In genomic region chr6:103879800-103880199, GRCh38 we compare ENCODE assay signal across 40 cellular contexts.
"Had no signal": no experiment of that assay in that cellular context is flagged by ENCODE, and none has a peak within 500 bp of the region (broad histone marks: within the 10 kb centered on the region; RNA-seq: fewer than 3 reads in every experiment).

No MANE protein-coding gene starts in this region.

- H3K27ac ChIP-seq: adrenal gland, ascending aorta, body of pancreas, brain microvascular endothelial cell, breast epithelium, cardiac muscle cell had no signal

- H3K4me1 ChIP-seq: adrenal gland, ascending aorta, body of pancreas, breast epithelium had no signal

- H3K27me3 ChIP-seq: adrenal gland, ascending aorta, body of pancreas, brain microvascular endothelial cell, breast epithelium, cardiac muscle cell had no signal

- H3K27ac Mint-ChIP-seq: activated naive CD4-positive, alpha-beta T cell treated with anti-CD3 and anti-CD28 coated beads for 36 hours; activated naive CD4-positive, alpha-beta T cell treated with anti-CD3 and anti-CD28 coated beads, Interleukin-2, amount 10 ng/mL, durations not matched to agents 7 days and 5 days; activated naive CD4-positive, alpha-beta T cell treated with anti-CD3 and anti-CD28 coated beads, Interleukin-2, amount 50 U/mL, for 24 hours; activated naive CD4-positive, alpha-beta T cell treated with anti-CD3 and anti-CD28 coated beads, Interleukin-2, amount 50 U/mL, for 72 hours; activated naive CD8-positive, alpha-beta T cell; activated naive CD8-positive, alpha-beta T cell treated with anti-CD3 and anti-CD28 coated beads for 36 hours; activated naive CD8-positive, alpha-beta T cell treated with anti-CD3 and anti-CD28 coated beads, Interleukin-2, amount 10 ng/mL, durations not matched to agents 7 days and 5 days; activated naive CD8-positive, alpha-beta T cell treated with anti-CD3 and anti-CD28 coated beads, Interleukin-2, amount 50 U/mL, for 24 hours; activated T-cell treated with anti-CD3 and anti-CD28 coated beads, Interleukin-2, amount 50 U/mL, for 24 hours; activated T-cell treated with anti-CD3 and anti-CD28 coated beads, Interleukin-2, amount 50 U/mL, for 72 hours; activated T-helper 1 cell treated with anti-CD3 and anti-CD28 coated beads, Interleukin-12 subunit alpha, Interleukin-12 subunit beta, Interleukin-2, Interleukin-4 antibody, amounts not matched to agents 30 ng/mL and 10 ng/mL and 1 ng/mL, durations not matched to agents 14 hours and 24 hours and 36 hours; activated T-helper 17 cell treated with anti-CD3 and anti-CD28 coated beads, Interleukin-2, amount 50 U/mL, for 72 hours; activated T-helper 2 cell treated with anti-CD3 and anti-CD28 coated beads, Interferon-gamma antibody, Interleukin-2, Interleukin-4, amounts not matched to agents 10 μg/mL and 5 μg/mL and 100 μg/mL, durations not matched to agents 14 hours and 24 hours and 36 hours; brain had no signal

- ATAC-seq: activated naive CD4-positive, alpha-beta T cell treated with anti-CD3 and anti-CD28 coated beads, Interleukin-2, amount 50 U/mL, for 72 hours; activated naive CD8-positive, alpha-beta T cell treated with anti-CD3 and anti-CD28 coated beads, Interleukin-2, amount 50 U/mL, for 24 hours; activated T-cell treated with anti-CD3 and anti-CD28 coated beads, Interleukin-2, amount 50 U/mL, for 4 hours; activated T-cell treated with anti-CD3 and anti-CD28 coated beads, Interleukin-2, amount 50 U/mL, for 72 hours; activated T-helper 17 cell treated with anti-CD3 and anti-CD28 coated beads, Interleukin-2, amount 50 U/mL, for 72 hours; body of pancreas had no signal

- H3K4me1 Mint-ChIP-seq: activated naive CD4-positive, alpha-beta T cell treated with anti-CD3 and anti-CD28 coated beads, Interleukin-2, amount 10 ng/mL, durations not matched to agents 7 days and 5 days; activated naive CD4-positive, alpha-beta T cell treated with anti-CD3 and anti-CD28 coated beads, Interleukin-2, amount 50 U/mL, for 24 hours; activated naive CD8-positive, alpha-beta T cell treated with anti-CD3 and anti-CD28 coated beads for 36 hours; activated naive CD8-positive, alpha-beta T cell treated with anti-CD3 and anti-CD28 coated beads, Interleukin-2, amount 10 ng/mL, durations not matched to agents 7 days and 5 days; activated naive CD8-positive, alpha-beta T cell treated with anti-CD3 and anti-CD28 coated beads, Interleukin-2, amount 50 U/mL, for 24 hours; activated T-helper 17 cell treated with anti-CD3 and anti-CD28 coated beads, Interleukin-2, amount 50 U/mL, for 72 hours; central memory CD8-positive, alpha-beta T cell had no signal

- H3K9me3 Mint-ChIP-seq: activated naive CD4-positive, alpha-beta T cell treated with anti-CD3 and anti-CD28 coated beads, Interleukin-2, amount 10 ng/mL, durations not matched to agents 7 days and 5 days; activated naive CD4-positive, alpha-beta T cell treated with anti-CD3 and anti-CD28 coated beads, Interleukin-2, amount 50 U/mL, for 24 hours; activated naive CD8-positive, alpha-beta T cell treated with anti-CD3 and anti-CD28 coated beads for 36 hours; activated naive CD8-positive, alpha-beta T cell treated with anti-CD3 and anti-CD28 coated beads, Interleukin-2, amount 10 ng/mL, durations not matched to agents 7 days and 5 days; activated T-helper 1 cell treated with anti-CD3 and anti-CD28 coated beads, Interleukin-12 subunit alpha, Interleukin-12 subunit beta, Interleukin-2, Interleukin-4 antibody, amounts not matched to agents 30 ng/mL and 10 ng/mL and 1 ng/mL, durations not matched to agents 14 hours and 24 hours and 36 hours; activated T-helper 17 cell treated with anti-CD3 and anti-CD28 coated beads, Interleukin-2, amount 50 U/mL, for 72 hours; activated T-helper 2 cell treated with anti-CD3 and anti-CD28 coated beads, Interferon-gamma antibody, Interleukin-2, Interleukin-4, amounts not matched to agents 10 μg/mL and 5 μg/mL and 100 μg/mL, durations not matched to agents 14 hours and 24 hours and 36 hours had no signal

- H3K4me3 ChIP-seq: adrenal gland, ascending aorta, body of pancreas, breast epithelium, cardiac muscle cell had no signal

- H3K9me3 ChIP-seq: adrenal gland, ascending aorta, body of pancreas, breast epithelium had no signal

- H3K27me3 Mint-ChIP-seq: activated naive CD4-positive, alpha-beta T cell treated with anti-CD3 and anti-CD28 coated beads, Interleukin-2, amount 10 ng/mL, durations not matched to agents 7 days and 5 days; activated naive CD8-positive, alpha-beta T cell; activated naive CD8-positive, alpha-beta T cell treated with anti-CD3 and anti-CD28 coated beads for 36 hours; activated naive CD8-positive, alpha-beta T cell treated with anti-CD3 and anti-CD28 coated beads, Interleukin-2, amount 10 ng/mL, durations not matched to agents 7 days and 5 days; activated naive CD8-positive, alpha-beta T cell treated with anti-CD3 and anti-CD28 coated beads, Interleukin-2, amount 50 U/mL, for 24 hours; activated T-cell treated with anti-CD3 and anti-CD28 coated beads, Interleukin-2, amount 50 U/mL, for 24 hours; activated T-helper 17 cell treated with anti-CD3 and anti-CD28 coated beads, Interleukin-2, amount 50 U/mL, for 72 hours; brain; central memory CD8-positive, alpha-beta T cell had no signal

- H3K36me3 Mint-ChIP-seq: activated naive CD4-positive, alpha-beta T cell treated with anti-CD3 and anti-CD28 coated beads, Interleukin-2, amount 10 ng/mL, durations not matched to agents 7 days and 5 days; activated naive CD4-positive, alpha-beta T cell treated with anti-CD3 and anti-CD28 coated beads, Interleukin-2, amount 50 U/mL, for 24 hours; activated naive CD4-positive, alpha-beta T cell treated with anti-CD3 and anti-CD28 coated beads, Interleukin-2, amount 50 U/mL, for 72 hours; activated naive CD8-positive, alpha-beta T cell; activated naive CD8-positive, alpha-beta T cell treated with anti-CD3 and anti-CD28 coated beads for 36 hours; activated naive CD8-positive, alpha-beta T cell treated with anti-CD3 and anti-CD28 coated beads, Interleukin-2, amount 10 ng/mL, durations not matched to agents 7 days and 5 days; brain had no signal

- H3K36me3 ChIP-seq: adrenal gland, ascending aorta, brain microvascular endothelial cell, breast epithelium, cardiac muscle cell had no signal

- DNase-seq: activated effector memory CD4-positive, alpha-beta T cell treated with anti-CD3 and anti-CD28 coated beads, Interleukin-2, amount 50 U/mL, for 16 hours; activated effector memory CD4-positive, alpha-beta T cell treated with Interleukin-2 at 50 U/mL for 16 hours; activated gamma-delta T cell; activated gamma-delta T cell treated with Interleukin-2 at 50 U/mL for 16 hours; activated naive CD4-positive, alpha-beta T cell; activated naive CD4-positive, alpha-beta T cell treated with anti-CD3 and anti-CD28 coated beads for 36 hours; activated naive CD4-positive, alpha-beta T cell treated with anti-CD3 and anti-CD28 coated beads, Interleukin-2, amount 10 ng/mL, durations not matched to agents 7 days and 5 days; activated naive CD4-positive, alpha-beta T cell treated with anti-CD3 and anti-CD28 coated beads, Interleukin-2, amount 50 U/mL, for 16 hours; activated naive CD4-positive, alpha-beta T cell treated with Interleukin-2 at 50 U/mL for 16 hours; activated naive CD8-positive, alpha-beta T cell treated with anti-CD3 and anti-CD28 coated beads for 36 hours; activated naive CD8-positive, alpha-beta T cell treated with anti-CD3 and anti-CD28 coated beads, Interleukin-2, amount 10 ng/mL, durations not matched to agents 7 days and 5 days; activated naive CD8-positive, alpha-beta T cell treated with anti-CD3 and anti-CD28 coated beads, Interleukin-2, amount 50 U/mL, for 24 hours; activated T-cell treated with anti-CD3 and anti-CD28 coated beads, Interleukin-2, amount 50 U/mL, for 1 hour; activated T-cell treated with anti-CD3 and anti-CD28 coated beads, Interleukin-2, amount 50 U/mL, for 24 hours; activated T-cell treated with anti-CD3 and anti-CD28 coated beads, Interleukin-2, amount 50 U/mL, for 4 hours; activated T-cell treated with anti-CD3 and anti-CD28 coated beads, Interleukin-2, amount 50 U/mL, for 48 hours; activated T-cell treated with anti-CD3 and anti-CD28 coated beads, Interleukin-2, amount 50 U/mL, for 72 hours; adrenal gland; amniotic stem cell; amygdala; anterior cingulate cortex; aorta; body of pancreas; brain microvascular endothelial cell; caudate nucleus; central memory CD4-positive, alpha-beta T cell; cerebellar nuclear complex had no signal

- FAIRE-seq: astrocyte, bronchial epithelial cell had no signal

- H3K4me3 Mint-ChIP-seq: activated naive CD4-positive, alpha-beta T cell treated with anti-CD3 and anti-CD28 coated beads for 36 hours; activated naive CD4-positive, alpha-beta T cell treated with anti-CD3 and anti-CD28 coated beads, Interleukin-2, amount 10 ng/mL, durations not matched to agents 7 days and 5 days; activated naive CD4-positive, alpha-beta T cell treated with anti-CD3 and anti-CD28 coated beads, Interleukin-2, amount 50 U/mL, for 24 hours; activated naive CD8-positive, alpha-beta T cell; activated naive CD8-positive, alpha-beta T cell treated with anti-CD3 and anti-CD28 coated beads for 36 hours; activated naive CD8-positive, alpha-beta T cell treated with anti-CD3 and anti-CD28 coated beads, Interleukin-2, amount 10 ng/mL, durations not matched to agents 7 days and 5 days; activated naive CD8-positive, alpha-beta T cell treated with anti-CD3 and anti-CD28 coated beads, Interleukin-2, amount 50 U/mL, for 24 hours; activated T-cell treated with anti-CD3 and anti-CD28 coated beads, Interleukin-2, amount 50 U/mL, for 24 hours; activated T-cell treated with anti-CD3 and anti-CD28 coated beads, Interleukin-2, amount 50 U/mL, for 4 hours; activated T-cell treated with anti-CD3 and anti-CD28 coated beads, Interleukin-2, amount 50 U/mL, for 72 hours; activated T-helper 1 cell treated with anti-CD3 and anti-CD28 coated beads, Interleukin-12 subunit alpha, Interleukin-12 subunit beta, Interleukin-2, Interleukin-4 antibody, amounts not matched to agents 30 ng/mL and 10 ng/mL and 1 ng/mL, durations not matched to agents 14 hours and 24 hours and 36 hours; activated T-helper 17 cell treated with anti-CD3 and anti-CD28 coated beads, Interleukin-2, amount 50 U/mL, for 72 hours; brain; central memory CD8-positive, alpha-beta T cell had no signal
